Comparison of ENCODE assay signal across 7 cellular contexts in the genomic region with DNA sequence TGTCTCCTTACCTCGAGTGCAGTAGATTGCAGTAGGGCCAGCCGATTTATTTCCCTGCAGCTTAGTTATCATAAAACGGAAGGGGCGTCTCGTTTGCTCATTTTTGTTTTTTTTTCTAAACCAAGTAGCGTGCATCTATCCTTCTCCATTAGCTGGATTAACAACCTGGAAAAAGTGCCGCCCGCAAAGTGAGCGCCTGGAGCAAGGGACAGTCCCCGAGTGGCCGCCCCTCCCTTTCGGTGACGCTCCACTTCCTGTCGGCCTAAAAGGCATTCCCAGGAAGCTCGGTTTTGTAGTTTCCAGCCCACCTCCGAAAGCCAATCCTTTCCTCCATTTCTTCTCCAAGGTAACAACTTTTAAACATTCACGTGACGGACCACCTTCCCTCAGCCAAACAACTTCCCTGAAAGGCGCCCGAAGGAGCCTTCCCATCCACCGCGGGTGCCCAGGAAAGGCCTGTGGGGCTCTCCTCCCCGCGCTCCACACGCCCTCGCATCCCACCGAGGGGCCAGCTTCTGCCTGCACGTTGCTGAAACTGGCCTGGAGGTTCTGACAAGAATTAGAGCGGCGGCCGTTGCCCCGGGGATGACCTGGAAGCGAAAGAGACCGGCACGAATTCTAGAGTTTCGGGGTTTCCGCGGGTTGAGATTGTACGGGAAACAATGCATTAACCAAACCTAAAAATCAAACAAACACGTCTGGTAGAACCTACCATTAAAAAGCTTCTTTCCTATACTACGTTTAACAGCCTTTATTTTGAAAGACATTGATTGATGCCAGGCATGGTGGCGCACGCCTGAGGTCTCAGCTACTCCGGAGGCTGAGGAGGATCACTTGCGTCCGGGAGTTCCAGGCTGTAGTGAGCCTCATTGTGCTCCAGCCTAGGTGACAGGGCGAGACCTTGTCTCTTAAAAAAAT. TPM values are rescaled to one million over a fixed set of nuclear protein-coding genes. Genes with fewer than 3 reads are reported as not detected.
A peak's percentile ranks its signal among the peaks of the same experiment; 100 is the strongest.
DNase-seq lines count a peak whose midpoint lies in the region; ATAC-seq, FAIRE-seq and TF ChIP-seq lines count a peak whose summit lies in the region.

A gene with protein sequence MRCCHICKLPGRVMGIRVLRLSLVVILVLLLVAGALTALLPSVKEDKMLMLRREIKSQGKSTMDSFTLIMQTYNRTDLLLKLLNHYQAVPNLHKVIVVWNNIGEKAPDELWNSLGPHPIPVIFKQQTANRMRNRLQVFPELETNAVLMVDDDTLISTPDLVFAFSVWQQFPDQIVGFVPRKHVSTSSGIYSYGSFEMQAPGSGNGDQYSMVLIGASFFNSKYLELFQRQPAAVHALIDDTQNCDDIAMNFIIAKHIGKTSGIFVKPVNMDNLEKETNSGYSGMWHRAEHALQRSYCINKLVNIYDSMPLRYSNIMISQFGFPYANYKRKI (minus strand): TSS at position 221 of the 918 bp plus-strand sequence. CDS start 6,085 bp downstream, outside the sequence.

- no peak for FAIRE-seq in GM12878 (lab: Jason Lieb, UNC)

- WGBS in GM12878 (ENCODE audit: insufficient coverage, insufficient replicate concordance, low lambda C conversion rate, missing lambda C conversion rate): under 1% methylated on average over 47 of the region's 47 CpGs

- peak; percentile 52; the same call in 1 of the 2 replicates for TF ChIP-seq POLR2A in GM12878 (IDR thresholded peaks at IDR 0.05; ENCODE audit: low read depth, low read length)

- SMC1A ChIA-PET in GM12878 (lab: Charles Lee; ENCODE audit: uncharacterized antibody, unreplicated experiment): interaction anchor here (0.9 to 3.2 kb wide), 9 partner anchors 8 to 817 kb away, joined by 3 to 14 read pairs (median 3); no protein-coding TSS in a partner anchor

- H3K4me3 ChIP-seq in GM12878: peak within 1 kb of the TSS; percentile 89

- no peaks in the 10 kb centered on the region for H4K20me1 ChIP-seq in GM12878 (ENCODE audit: control insufficient read depth, insufficient read depth)

- peak within 1 kb of the TSS; percentile 98 for H3K9ac ChIP-seq in GM12878 (ENCODE audit: control insufficient read depth, insufficient read depth, low read length)

- no peak for TF ChIP-seq EP300 in GM12878 (IDR thresholded peaks at IDR 0.05; ENCODE audit: borderline replicate concordance in 1 of 2, control insufficient read depth in 1 of 2, low read depth in 2 of 2, low read length in 2 of 2)

- peak within 1 kb of the TSS; percentile 91 for H2AFZ ChIP-seq in GM12878 (ENCODE audit: control insufficient read depth, low read depth, low read length)

- in situ Hi-C loops in GM12878 (cut with MboI): no loop called here

- TF ChIP-seq RAD21 in GM12878 (IDR thresholded peaks at IDR 0.05; ENCODE audit: insufficient read depth, low read depth, low read length): no peak

- RAD21 ChIA-PET in GM12878 (lab: Charles Lee; ENCODE audit: unreplicated experiment): interaction anchor here (0.8 to 2.1 kb wide), 8 partner anchors 9 to 856 kb away, joined by 3 to 9 read pairs (median 4); no protein-coding TSS in a partner anchor

- TF ChIP-seq CTCF in GM12878 (IDR thresholded peaks at IDR 0.05 in 2 of 3, conservative IDR thresholded peaks at IDR 0.05 in 1 of 3; ENCODE audit: control insufficient read depth in 2 of 3, extremely low read depth in 1 of 3, insufficient read depth in 1 of 3, low read depth in 3 of 3, low read length in 3 of 3): no peak

- peak; percentile 54 for ATAC-seq in GM18502 (IDR thresholded peaks at IDR 0.05; ENCODE audit: poor library complexity, unreplicated experiment)
- ATAC-seq in HG02943 (IDR thresholded peaks at IDR 0.05; ENCODE audit: low read depth, unreplicated experiment): peak; percentile 44
- ATAC-seq in GM12878: peak; percentile 56

- no TSS peak for BruUV-seq in GM12878 (replicated peaks; lab: Mats Ljungman, UMichigan)

- peaks cover 7% of the 10 kb centered on the region; the same call in 2 of the 3 replicates for H3K9me3 ChIP-seq in GM12878 (replicated peaks; ENCODE audit: control insufficient read depth, insufficient read depth, low read length)

- DNase-seq in NCI-H187 treated with DMSO at 0.1 percent for 48 hours (lab: John Stamatoyannopoulos, UW) (peak; percentile 80), T1000 (lab: John Stamatoyannopoulos, UW) (peak; percentile 75), GM12878 (ENCODE audit: low read depth, low spot score) (no peak), hypothalamus (lab: John Stamatoyannopoulos, UW) (peak; percentile 12 to 92 (median 78)), retina (peak; percentile 95)

- H3K27ac ChIP-seq in GM12878 (ENCODE audit: control insufficient read depth, insufficient read depth): peak within 1 kb of the TSS; percentile 93

- CTCF ChIA-PET in GM12878 (lab: Yijun Ruan, JAX): interaction anchor here (0.6 to 4.7 kb wide), 11 partner anchors 9 to 1085 kb away, joined by 3 to 16 read pairs (median 3); no protein-coding TSS in a partner anchor

- peaks cover 0 to 6% of the 10 kb centered on the region in 2 experiments; a peak in 1 of 4 replicates for H3K36me3 ChIP-seq in GM12878 (ENCODE audit: control insufficient read depth in 2 of 2, insufficient read depth in 2 of 2, low read length in 1 of 2)

- no peaks in the 10 kb centered on the region for H3K27me3 ChIP-seq in GM12878 (replicated peaks in 1 of 2; ENCODE audit: control insufficient read depth in 2 of 2, insufficient read depth in 2 of 2, low read length in 1 of 2)

- H3K79me2 ChIP-seq in GM12878 (ENCODE audit: control insufficient read depth, insufficient read depth, low read length): peaks cover 51% of the 10 kb centered on the region

- intact Hi-C loops in GM12878 (cut with micrococcal nuclease; ENCODE audit: unreplicated experiment): no loop called here

- POLR2A ChIA-PET in GM12878 (lab: Charles Lee): interaction anchor here (0.8 to 1.2 kb wide), 7 partner anchors 10 to 543 kb away, joined by 3 to 4 read pairs (median 3); a partner anchor contains a TSS

- H3K4me1 ChIP-seq in GM12878 (ENCODE audit: control insufficient read depth, insufficient read depth, low read length): peaks cover 8% of the 10 kb centered on the region; the same call in 1 of the 2 replicates

- H3K4me2 ChIP-seq in GM12878 (ENCODE audit: control insufficient read depth, insufficient read depth): peak within 1 kb of the TSS; percentile 94

TF ChIP-seq in GM12878, 131 proteins besides CTCF, POLR2A, EP300 and RAD21 (continues in another document):
- TF ChIP-seq, protein P1, sequence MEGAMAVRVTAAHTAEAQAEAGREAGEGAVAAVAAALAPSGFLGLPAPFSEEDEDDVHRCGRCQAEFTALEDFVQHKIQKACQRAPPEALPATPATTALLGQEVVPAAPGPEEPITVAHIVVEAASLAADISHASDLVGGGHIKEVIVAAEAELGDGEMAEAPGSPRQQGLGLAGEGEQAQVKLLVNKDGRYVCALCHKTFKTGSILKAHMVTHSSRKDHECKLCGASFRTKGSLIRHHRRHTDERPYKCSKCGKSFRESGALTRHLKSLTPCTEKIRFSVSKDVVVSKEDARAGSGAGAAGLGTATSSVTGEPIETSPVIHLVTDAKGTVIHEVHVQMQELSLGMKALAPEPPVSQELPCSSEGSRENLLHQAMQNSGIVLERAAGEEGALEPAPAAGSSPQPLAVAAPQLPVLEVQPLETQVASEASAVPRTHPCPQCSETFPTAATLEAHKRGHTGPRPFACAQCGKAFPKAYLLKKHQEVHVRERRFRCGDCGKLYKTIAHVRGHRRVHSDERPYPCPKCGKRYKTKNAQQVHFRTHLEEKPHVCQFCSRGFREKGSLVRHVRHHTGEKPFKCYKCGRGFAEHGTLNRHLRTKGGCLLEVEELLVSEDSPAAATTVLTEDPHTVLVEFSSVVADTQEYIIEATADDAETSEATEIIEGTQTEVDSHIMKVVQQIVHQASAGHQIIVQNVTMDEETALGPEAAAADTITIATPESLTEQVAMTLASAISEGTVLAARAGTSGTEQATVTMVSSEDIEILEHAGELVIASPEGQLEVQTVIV (IDR thresholded peaks at IDR 0.05; ENCODE audit: borderline replicate concordance, partially characterized antibody): no peak
- TF ChIP-seq BMI1 (IDR thresholded peaks at IDR 0.05; ENCODE audit: borderline replicate concordance): peak; percentile 80; the same call in 1 of the 2 replicates
- TF ChIP-seq GABPA (IDR thresholded peaks at IDR 0.05; ENCODE audit: low read depth): peak; percentile 86
- TF ChIP-seq, protein P2, sequence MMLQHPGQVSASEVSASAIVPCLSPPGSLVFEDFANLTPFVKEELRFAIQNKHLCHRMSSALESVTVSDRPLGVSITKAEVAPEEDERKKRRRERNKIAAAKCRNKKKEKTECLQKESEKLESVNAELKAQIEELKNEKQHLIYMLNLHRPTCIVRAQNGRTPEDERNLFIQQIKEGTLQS (IDR thresholded peaks at IDR 0.05; ENCODE audit: borderline replicate concordance, extremely low read depth, low read depth, low read length): no peak

RNA-seq across cellular contexts. Expression of the gene that starts here (rescaled TPM):
- total RNA-seq in GM12878 (2013; cell fraction: nucleolus; rRNA removed): 70.2 and 71.1 TPM in 2 replicates
- total RNA-seq in GM12878 (2014; rRNA removed) (10.2 and 15.0 TPM in 2 replicates), GM12878 (2014; rRNA removed; fragmentation: Illumina TruSeq; extraction: Trizol) (18.6 and 20.3 TPM in 2 replicates), GM12878 (2021) (11.6 and 12.6 TPM in 2 replicates)
- polyA plus RNA-seq in GM12878 (2011; ENCODE audit: low read depth): 6.0 TPM
- polyA plus RNA-seq in GM12878 (2011; rRNA removed) (51.1 and 72.3 TPM in 2 replicates), GM12878 (2014; fragmentation: Illumina TruSeq; extraction: Trizol) (18.5 and 19.0 TPM in 2 replicates), GM12878 (2014; fragmentation: Nextera tagmentation; extraction: Ambion mirVana) (10 to 100 TPM; 16.1 to 27.2 TPM), GM12878 (2014; rRNA removed) (10.3 and 12.1 TPM in 2 replicates), GM12878 (2016; fragmentation: Nextera tagmentation; extraction: Ambion mirVana) (10 to 100 TPM; 15.4 to 16.3 TPM)
- 12.9 and 14.1 TPM in 2 replicates for polyA plus RNA-seq in GM12878 (2011; cell fraction: cytosol; rRNA removed)
- 60.9 and 64.7 TPM in 2 replicates for polyA plus RNA-seq in GM12878 (2011; cell fraction: nucleus; rRNA removed)
- polyA plus RNA-seq in GM12878 (2012): 7.1 and 7.7 TPM in 2 replicates
- polyA minus RNA-seq in GM12878 (2011; rRNA and poly(A)+ RNA removed): 20.9 and 24.6 TPM in 2 replicates
- 6.4 and 9.5 TPM in 2 replicates for polyA minus RNA-seq in GM12878 (2011; cell fraction: cytosol; rRNA and poly(A)+ RNA removed)
- polyA minus RNA-seq in GM12878 (2011; cell fraction: nucleus; rRNA and poly(A)+ RNA removed): 26.2 and 43.1 TPM in 2 replicates
